In the genomic region with DNA sequence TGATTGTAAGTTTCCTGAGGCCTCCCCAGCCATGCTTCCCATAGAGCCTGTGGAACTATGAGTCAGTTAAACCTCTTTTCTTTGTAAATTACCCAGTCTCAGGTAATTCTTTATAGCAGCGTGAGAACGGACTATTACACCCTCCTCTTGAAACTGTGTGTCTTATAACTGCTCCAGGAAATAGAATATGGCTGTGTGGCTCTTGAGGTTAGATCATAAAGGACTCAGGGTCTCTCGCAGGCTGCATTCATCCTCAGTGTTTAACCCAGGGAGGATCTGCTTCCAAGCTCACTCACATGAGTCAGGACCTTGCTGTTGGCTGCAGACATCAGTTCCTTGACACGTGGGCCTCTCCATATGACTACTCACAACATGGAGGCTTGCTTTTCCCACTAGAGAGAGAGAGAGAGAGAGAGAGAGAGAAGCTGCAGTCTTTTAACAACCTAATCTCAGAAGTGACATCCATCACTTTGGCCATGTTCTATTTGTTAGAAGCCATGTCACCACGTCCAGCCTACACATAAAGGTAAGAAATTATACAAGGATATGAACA, we compare ENCODE assay signal across 18 cellular contexts.
A peak's percentile ranks its signal among the peaks of the same experiment; 100 is the strongest.
DNase-seq lines count a peak whose midpoint lies in the region; ATAC-seq and TF ChIP-seq lines count a peak whose summit lies in the region.
"Had no signal": no experiment of that assay in that cellular context is flagged by ENCODE, and none has a peak within 500 bp of the region (broad histone marks: within the 10 kb centered on the region; RNA-seq: fewer than 3 reads in every experiment).

No MANE protein-coding gene starts in this region.

- no peak overlapping the region for H2BK15ac ChIP-seq in IMR-90 (ENCODE audit: low read depth, low read length)

- H2AFZ ChIP-seq in GM23248 = no peak overlapping the region
- H2AFZ ChIP-seq in IMR-90 (replicated peaks; ENCODE audit: low read length, poor library complexity) = no peak overlapping the region

- peak overlapping the region; percentile 4; the same call in 1 of the 2 replicates for H3K18ac ChIP-seq in IMR-90 (ENCODE audit: low read depth, low read length)

- peaks cover 9% of the 10 kb centered on the region for H3F3A ChIP-seq in GM23248 (ENCODE audit: insufficient read depth)

- in situ Hi-C loops in GM23248 (cut with MboI) (no loop called here), IMR-90 (cut with MboI; ENCODE audit: low sequenced_read_pairs) (no loop called here)

- no peak for TF ChIP-seq RAD21 in IMR-90 (IDR thresholded peaks at IDR 0.05; ENCODE audit: low read length)

- peaks cover 6 to 12% (median 7%) of the 10 kb centered on the region in 4 donors for H3K4me1 Mint-ChIP-seq in naive thymus-derived CD8-positive, alpha-beta T cell
- H3K4me1 Mint-ChIP-seq: B cell; CD4-positive, alpha-beta memory T cell had no signal

- no peak overlapping the region for H3K27ac ChIP-seq in GM23248
- no peak overlapping the region for H3K27ac ChIP-seq in IMR-90 (ENCODE audit: insufficient read depth, low read length)

- no peak overlapping the region for H2BK120ac ChIP-seq in IMR-90 (ENCODE audit: low read depth, low read length)

- H3K27me3 ChIP-seq in GM23248 (replicated peaks; ENCODE audit: insufficient read depth) = no peaks in the 10 kb centered on the region
- H3K27me3 ChIP-seq in IMR-90 (ENCODE audit: control insufficient read depth, insufficient read depth, low read length) = no peaks in the 10 kb centered on the region

- CTCF ChIA-PET in IMR-90 (lab: Yijun Ruan, JAX) = no interaction called here

- no peak overlapping the region for H2BK20ac ChIP-seq in IMR-90 (ENCODE audit: low read depth, low read length)

- H3K79me1 ChIP-seq in IMR-90 (ENCODE audit: low read depth in 1 of 2, low read length in 2 of 2) = no peaks in the 10 kb centered on the region

- no peak overlapping the region for H4K91ac ChIP-seq in IMR-90 (ENCODE audit: insufficient read depth, low read depth, low read length)

- no TSS peak for BruUV-seq in IMR-90 (replicated peaks; lab: Mats Ljungman, UMichigan)

- H3K36me3 ChIP-seq in GM23248 (ENCODE audit: low read depth) = no peaks in the 10 kb centered on the region
- H3K36me3 ChIP-seq in IMR-90 (ENCODE audit: control insufficient read depth, insufficient read depth, low read length) = no peaks in the 10 kb centered on the region

- H3K27me3 Mint-ChIP-seq in naive thymus-derived CD8-positive, alpha-beta T cell = peaks cover 0 to 3% (median 0%) of the 10 kb centered on the region in 5 donors
- H3K27me3 Mint-ChIP-seq: B cell had no signal

- H3K56ac ChIP-seq in IMR-90 (ENCODE audit: extremely low read depth, insufficient read depth, low read length) = no peak overlapping the region

- 89 to 94% methylated on average over 5 of the region's 5 CpGs for WGBS in GM23248 (ENCODE audit: low coverage in 1 of 2, low lambda C conversion rate in 2 of 2, missing lambda C conversion rate in 2 of 2), 2 experiments
- WGBS in IMR-90 (ENCODE audit: extremely low coverage in 2 of 2, insufficient read length in 1 of 2), 2 experiments = no CpG with 5 or more reads among the region's 5 CpGs

- H3K14ac ChIP-seq in IMR-90 (replicated peaks; ENCODE audit: low read depth, low read length) = no peak overlapping the region

- no peak overlapping the region for H2AK9ac ChIP-seq in IMR-90 (replicated peaks; ENCODE audit: low read depth, low read length, poor library complexity)

- intact Hi-C loops in IMR-90 (cut with micrococcal nuclease) = loop anchor here (10.0 kb wide), 1 partner anchor 687 kb away; no protein-coding TSS in a partner anchor
- intact Hi-C loops in left ventricle myocardium superior (cut with micrococcal nuclease) = no loop called here

- peak overlapping the region in 7 of 10 donors; percentile 3 to 65 (median 43) for H3K4me3 Mint-ChIP-seq in naive thymus-derived CD8-positive, alpha-beta T cell
- H3K4me3 Mint-ChIP-seq: B cell; CD4-positive, alpha-beta memory T cell had no signal

- H3K36me3 Mint-ChIP-seq in naive thymus-derived CD8-positive, alpha-beta T cell = no peaks in the 10 kb centered on the region
- H3K36me3 Mint-ChIP-seq: CD4-positive, alpha-beta memory T cell had no signal

- DNase-seq in GM23248 (peak; percentile 24), IMR-90 (peak; percentile 80), RPMI7951 (ENCODE audit: low read depth) (peak; percentile 59), left ventricle myocardium superior (no peak), NCI-H446 (lab: John Stamatoyannopoulos, UW) (no peak)
- DNase-seq in naive thymus-derived CD8-positive, alpha-beta T cell = peak in 1 of 10 donors; percentile 1
- DNase-seq: Calu3; CD4-positive, alpha-beta memory T cell; DMS53; GOT3; Karpas-422; MV-4-11; NCI-H1417 treated with DMSO at 0.1 percent for 48 hours; NCI-H1930; NCI-H69; SIG-M5 had no signal

- H4K20me1 ChIP-seq in GM23248 (ENCODE audit: insufficient read depth) = no peaks in the 10 kb centered on the region
- no peaks in the 10 kb centered on the region for H4K20me1 ChIP-seq in IMR-90 (ENCODE audit: insufficient read depth, low read length)

- peak overlapping the region in 1 of 2 experiments; percentile 16; a peak in 1 of 4 replicates for H4K8ac ChIP-seq in IMR-90 (ENCODE audit: low read depth in 2 of 2, low read length in 2 of 2)

- no peak overlapping the region for H3K9ac ChIP-seq in GM23248
- H3K9ac ChIP-seq in IMR-90 (ENCODE audit: low read depth, low read length) = no peak overlapping the region

- no peak for TF ChIP-seq POLR2A in IMR-90 (IDR thresholded peaks at IDR 0.05; ENCODE audit: low read depth, low read length)

- peaks cover 9% of the 10 kb centered on the region for H3K4me1 ChIP-seq in GM23248 (ENCODE audit: insufficient read depth)
- H3K4me1 ChIP-seq in IMR-90 (ENCODE audit: control insufficient read depth, insufficient read depth, low read length) = peaks cover 9% of the 10 kb centered on the region

- H3K23ac ChIP-seq in IMR-90 (ENCODE audit: low read depth, low read length) = no peak overlapping the region

- peak; percentile 61; the same call in 1 of the 2 replicates for ATAC-seq in IMR-90 (ENCODE audit: low read depth)
- ATAC-seq in naive thymus-derived CD8-positive, alpha-beta T cell = peak in 1 of 2 donors; percentile 43
- ATAC-seq in GM18861 (IDR thresholded peaks at IDR 0.05; ENCODE audit: unreplicated experiment) = no peak
- ATAC-seq in left ventricle myocardium superior = no peak

- no peak overlapping the region for H3K4me2 ChIP-seq in GM23248 (ENCODE audit: unreplicated experiment)
- H3K4me2 ChIP-seq in IMR-90 (ENCODE audit: low read depth, low read length) = no peak overlapping the region

- no peak overlapping the region for H2AK5ac ChIP-seq in IMR-90 (ENCODE audit: low read depth, low read length)

- no peak overlapping the region for H3K4me3 ChIP-seq in GM23248
- no peak overlapping the region for H3K4me3 ChIP-seq in IMR-90 (ENCODE audit: insufficient read depth, low read depth, low read length)

- POLR2A ChIA-PET in IMR-90 (lab: Charles Lee; ENCODE audit: unreplicated experiment) = no interaction called here
- POLR2A ChIA-PET in naive thymus-derived CD8-positive, alpha-beta T cell (lab: Charles Lee) = no interaction called here

- H3K9me1 ChIP-seq in IMR-90 (ENCODE audit: insufficient read depth, low read length) = peaks cover 6% of the 10 kb centered on the region

- H3K9me2 ChIP-seq in GM23248 (ENCODE audit: insufficient read depth) = no peaks in the 10 kb centered on the region

- H3K9me3 ChIP-seq in GM23248 (ENCODE audit: low read depth) (no peaks in the 10 kb centered on the region), IMR-90 (ENCODE audit: control insufficient read depth, insufficient read depth, low read length) (peaks cover 2% of the 10 kb centered on the region; the same call in 1 of the 2 replicates)

- H3K79me2 ChIP-seq in GM23248 (ENCODE audit: insufficient read depth) = no peaks in the 10 kb centered on the region

- dilution Hi-C loops in IMR-90 (cut with HindIII; ENCODE audit: low sequenced_read_pairs, unreplicated experiment) = no loop called here

- H3K4ac ChIP-seq in IMR-90 (ENCODE audit: low read depth, low read length) = no peak overlapping the region

- H3K27ac Mint-ChIP-seq in naive thymus-derived CD8-positive, alpha-beta T cell = peak overlapping the region in 3 of 10 donors; percentile 32 to 62 (median 52)
- H3K27ac Mint-ChIP-seq: B cell; CD4-positive, alpha-beta memory T cell had no signal

- H4K5ac ChIP-seq in IMR-90 (ENCODE audit: low read depth, low read length) = peak overlapping the region; percentile 50; the same call in 1 of the 2 replicates

- no peak overlapping the region for H2BK5ac ChIP-seq in IMR-90 (ENCODE audit: low read depth, low read length, poor library complexity, severe bottlenecking)

- TF ChIP-seq CTCF in IMR-90 (conservative IDR thresholded peaks at IDR 0.05; ENCODE audit: low read depth, low read length) = no peak

- H3K9me3 Mint-ChIP-seq in naive thymus-derived CD8-positive, alpha-beta T cell = peaks cover 0 to 14% (median 6%) of the 10 kb centered on the region in 9 donors
- H3K9me3 Mint-ChIP-seq: CD4-positive, alpha-beta memory T cell had no signal

TF ChIP-seq in IMR-90, 13 proteins besides CTCF, POLR2A, EP300 and RAD21 (continues in another document):
- TF ChIP-seq MXI1 (IDR thresholded peaks at IDR 0.05; ENCODE audit: borderline replicate concordance, low read depth, low read length) (no peak), RFX5 (IDR thresholded peaks at IDR 0.05; ENCODE audit: low read depth, low read length) (no peak), MAFK (IDR thresholded peaks at IDR 0.05; ENCODE audit: low read depth, low read length) (no peak), CHD1 (IDR thresholded peaks at IDR 0.05; ENCODE audit: low read depth, low read length) (no peak), NFE2L2 (IDR thresholded peaks at IDR 0.05; ENCODE audit: low read depth, low read length) (no peak), SMC3 (IDR thresholded peaks at IDR 0.05; ENCODE audit: low read depth, low read length) (no peak)
- TF ChIP-seq, protein P1, sequence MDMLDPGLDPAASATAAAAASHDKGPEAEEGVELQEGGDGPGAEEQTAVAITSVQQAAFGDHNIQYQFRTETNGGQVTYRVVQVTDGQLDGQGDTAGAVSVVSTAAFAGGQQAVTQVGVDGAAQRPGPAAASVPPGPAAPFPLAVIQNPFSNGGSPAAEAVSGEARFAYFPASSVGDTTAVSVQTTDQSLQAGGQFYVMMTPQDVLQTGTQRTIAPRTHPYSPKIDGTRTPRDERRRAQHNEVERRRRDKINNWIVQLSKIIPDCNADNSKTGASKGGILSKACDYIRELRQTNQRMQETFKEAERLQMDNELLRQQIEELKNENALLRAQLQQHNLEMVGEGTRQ (IDR thresholded peaks at IDR 0.05; ENCODE audit: low read depth, low read length) = peak; percentile 76
- TF ChIP-seq, protein P2, sequence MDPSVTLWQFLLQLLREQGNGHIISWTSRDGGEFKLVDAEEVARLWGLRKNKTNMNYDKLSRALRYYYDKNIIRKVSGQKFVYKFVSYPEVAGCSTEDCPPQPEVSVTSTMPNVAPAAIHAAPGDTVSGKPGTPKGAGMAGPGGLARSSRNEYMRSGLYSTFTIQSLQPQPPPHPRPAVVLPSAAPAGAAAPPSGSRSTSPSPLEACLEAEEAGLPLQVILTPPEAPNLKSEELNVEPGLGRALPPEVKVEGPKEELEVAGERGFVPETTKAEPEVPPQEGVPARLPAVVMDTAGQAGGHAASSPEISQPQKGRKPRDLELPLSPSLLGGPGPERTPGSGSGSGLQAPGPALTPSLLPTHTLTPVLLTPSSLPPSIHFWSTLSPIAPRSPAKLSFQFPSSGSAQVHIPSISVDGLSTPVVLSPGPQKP (IDR thresholded peaks at IDR 0.05; ENCODE audit: borderline replicate concordance, low read depth, low read length) = no peak

Comparison
In these comparisons a context has a peak if more than half of its experiments do, and no peak if none do; other contexts are left out.
1. DNase-seq: peak in GM23248 (single experiment), IMR-90 (single experiment) and RPMI7951 (single experiment); none in left ventricle myocardium superior (single experiment) and NCI-H446 (0 of 2).